Comparison of ENCODE assay signal across 8 cellular contexts in genomic region chr16:50155925-50156324, GRCh38. TPM values are rescaled to one million over a fixed set of nuclear protein-coding genes. Genes with fewer than 3 reads are reported as not detected.
DNase-seq lines count a peak whose midpoint lies in the region; ATAC-seq and TF ChIP-seq lines count a peak whose summit lies in the region.

No MANE protein-coding gene starts in this region.

- H3K36me3 Mint-ChIP-seq in activated CD4-positive, alpha-beta T cell treated with anti-CD3 and anti-CD28 coated beads, Interleukin-2, amount 10 ng/mL, durations not matched to agents 7 days and 5 days (ENCODE audit: low read depth), result peaks cover 32% of the 10 kb centered on the region
- H3K36me3 Mint-ChIP-seq in activated B cell treated with CpG ODN at 0.5 μM for 24 hours (ENCODE audit: low read depth) (peaks cover 6% of the 10 kb centered on the region), immature natural killer cell (peaks cover 0 to 6% (median 0%) of the 10 kb centered on the region in 3 donors)

- H3K4me1 ChIP-seq in suprapubic skin, result peaks cover 45% of the 10 kb centered on the region

- no peak for TF ChIP-seq EP300 in suprapubic skin (IDR thresholded peaks at IDR 0.05)

- peaks cover 67% of the 10 kb centered on the region for H3K4me1 Mint-ChIP-seq in activated CD4-positive, alpha-beta T cell treated with anti-CD3 and anti-CD28 coated beads, Interleukin-2, amount 10 ng/mL, durations not matched to agents 7 days and 5 days
- H3K4me1 Mint-ChIP-seq in activated B cell treated with CpG ODN at 0.5 μM for 24 hours, result peaks cover 60% of the 10 kb centered on the region
- peaks cover 60 to 70% of the 10 kb centered on the region in 2 donors for H3K4me1 Mint-ChIP-seq in immature natural killer cell

- H3K9me3 Mint-ChIP-seq in activated CD4-positive, alpha-beta T cell treated with anti-CD3 and anti-CD28 coated beads, Interleukin-2, amount 10 ng/mL, durations not matched to agents 7 days and 5 days, result no peaks in the 10 kb centered on the region
- H3K9me3 Mint-ChIP-seq in activated B cell treated with CpG ODN at 0.5 μM for 24 hours, result no peaks in the 10 kb centered on the region
- H3K9me3 Mint-ChIP-seq in immature natural killer cell, result no peaks in the 10 kb centered on the region

- no peaks in the 10 kb centered on the region for H3K27me3 ChIP-seq in suprapubic skin

- peak overlapping the region; percentile 80 for H3K27ac Mint-ChIP-seq in activated CD4-positive, alpha-beta T cell treated with anti-CD3 and anti-CD28 coated beads, Interleukin-2, amount 10 ng/mL, durations not matched to agents 7 days and 5 days
- H3K27ac Mint-ChIP-seq in activated B cell treated with CpG ODN at 0.5 μM for 24 hours, result peak overlapping the region; percentile 16
- H3K27ac Mint-ChIP-seq in immature natural killer cell, result peak overlapping the region; percentile 87 to 99 (median 92)

- TF ChIP-seq CTCF in activated B cell treated with CpG ODN at 0.5 μM for 24 hours (IDR thresholded peaks at IDR 0.05) (no peak), suprapubic skin (IDR thresholded peaks at IDR 0.05) (no peak), GM20000 (IDR thresholded peaks at IDR 0.05; ENCODE audit: extremely low read depth, missing control alignments) (no peak)

- POLR2A ChIA-PET in activated CD4-positive, alpha-beta T cell treated with anti-CD3 and anti-CD28 coated beads, Interleukin-2, amount 10 ng/mL, durations not matched to agents 7 days and 5 days (lab: Charles Lee), result interaction anchor here (0.6 to 0.9 kb wide), 2 partner anchors 131 to 542 kb away, joined by 4 read pairs; partner anchors contain the start of gene CNEP1R1
- POLR2A ChIA-PET in activated B cell treated with CpG ODN at 0.5 μM for 24 hours (lab: Charles Lee), result interaction anchor here (0.6 to 1.1 kb wide), 4 partner anchors 11 to 177 kb away, joined by 3 to 6 read pairs (median 4); no protein-coding TSS in a partner anchor

- CTCF ChIA-PET in activated CD4-positive, alpha-beta T cell treated with anti-CD3 and anti-CD28 coated beads, Interleukin-2, amount 10 ng/mL, durations not matched to agents 7 days and 5 days (lab: Charles Lee), result interaction anchor here (0.7 to 1.9 kb wide), 10 partner anchors 9 to 523 kb away, joined by 3 to 7 read pairs (median 4); no protein-coding TSS in a partner anchor
- CTCF ChIA-PET in activated B cell treated with CpG ODN at 0.5 μM for 24 hours (lab: Charles Lee), result interaction anchor here (2.2 kb wide), 1 partner anchor 55 kb away, joined by 11 read pairs; no protein-coding TSS in a partner anchor

- H3K4me3 Mint-ChIP-seq in activated CD4-positive, alpha-beta T cell treated with anti-CD3 and anti-CD28 coated beads, Interleukin-2, amount 10 ng/mL, durations not matched to agents 7 days and 5 days, result peak overlapping the region; percentile 86
- H3K4me3 Mint-ChIP-seq in activated B cell treated with CpG ODN at 0.5 μM for 24 hours, result peak overlapping the region; percentile 83
- H3K4me3 Mint-ChIP-seq in immature natural killer cell, result peak overlapping the region; percentile 79 to 93 (median 89)

- peaks cover 4% of the 10 kb centered on the region for H3K36me3 ChIP-seq in suprapubic skin

- no peak for DNase-seq in activated CD4-positive, alpha-beta T cell treated with anti-CD3 and anti-CD28 coated beads, Interleukin-2, amount 10 ng/mL, durations not matched to agents 7 days and 5 days
- no peak for DNase-seq in activated CD4-positive, alpha-beta T cell treated with anti-CD3 and anti-CD28 coated beads, Interleukin-2, amount 50 U/mL, for 1 hour
- no peak for DNase-seq in activated B cell treated with CpG ODN at 0.5 μM for 24 hours
- no peak for DNase-seq in immature natural killer cell
- DNase-seq in suprapubic skin (ENCODE audit: low spot score in 2 of 2), result no peak
- DNase-seq in COLO668 (lab: John Stamatoyannopoulos, UW; ENCODE audit: unreplicated experiment), result no peak
- no peak for DNase-seq in GM20000 (ENCODE audit: low spot score)
- DNase-seq in NCI-H2029 (lab: John Stamatoyannopoulos, UW), result no peak

- WGBS in suprapubic skin, result 48% methylated on average over 1 of the region's 1 CpG

- no peak overlapping the region for H3K27ac ChIP-seq in suprapubic skin

- H3K4me3 ChIP-seq in suprapubic skin, result peak overlapping the region; percentile 74

- no peaks in the 10 kb centered on the region for H3K27me3 Mint-ChIP-seq in activated CD4-positive, alpha-beta T cell treated with anti-CD3 and anti-CD28 coated beads, Interleukin-2, amount 10 ng/mL, durations not matched to agents 7 days and 5 days
- H3K27me3 Mint-ChIP-seq in activated B cell treated with CpG ODN at 0.5 μM for 24 hours (no peaks in the 10 kb centered on the region), immature natural killer cell (ENCODE audit: low read depth in 3 of 3) (peaks cover 18 to 24% (median 22%) of the 10 kb centered on the region in 3 donors)

- intact Hi-C loops in activated B cell treated with CpG ODN at 0.5 μM for 24 hours (cut with micrococcal nuclease), result no loop called here

- TF ChIP-seq POLR2A in suprapubic skin (IDR thresholded peaks at IDR 0.05), result no peak

- H3K9me3 ChIP-seq in suprapubic skin, result no peaks in the 10 kb centered on the region

- ATAC-seq in activated B cell treated with CpG ODN at 0.5 μM for 24 hours (ENCODE audit: low read depth), result no peak

RNA-seq across cellular contexts. Expression of gene TENT4B, which starts 2.8 kb away (rescaled TPM):
- 10 to 100 TPM; 20.4 to 21.4 TPM for total RNA-seq in activated CD4-positive, alpha-beta T cell treated with anti-CD3 and anti-CD28 coated beads, Interleukin-2, amount 10 ng/mL, durations not matched to agents 7 days and 5 days
- 13.0 and 13.2 TPM in 2 replicates for total RNA-seq in activated B cell treated with CpG ODN at 0.5 μM for 24 hours
- 1 to 10 TPM; 3.4 to 5.9 (median 5.7) TPM for polyA plus RNA-seq in immature natural killer cell
- total RNA-seq in suprapubic skin, result 10 to 100 TPM; 10.8 to 15.7 (median 12.9) TPM

Comparison
In these comparisons a context has a peak if more than half of its experiments do, and no peak if none do; other contexts are left out.
1. H3K27ac Mint-ChIP-seq: peak in every context shown above with its lines; median percentile 92 in immature natural killer cell; 80 in activated CD4-positive, alpha-beta T cell treated with anti-CD3 and anti-CD28 coated beads, Interleukin-2, amount 10 ng/mL, durations not matched to agents 7 days and 5 days; 16 in activated B cell treated with CpG ODN at 0.5 μM for 24 hours.